ENCODE assay signal across 8 cellular contexts in the genomic region with DNA sequence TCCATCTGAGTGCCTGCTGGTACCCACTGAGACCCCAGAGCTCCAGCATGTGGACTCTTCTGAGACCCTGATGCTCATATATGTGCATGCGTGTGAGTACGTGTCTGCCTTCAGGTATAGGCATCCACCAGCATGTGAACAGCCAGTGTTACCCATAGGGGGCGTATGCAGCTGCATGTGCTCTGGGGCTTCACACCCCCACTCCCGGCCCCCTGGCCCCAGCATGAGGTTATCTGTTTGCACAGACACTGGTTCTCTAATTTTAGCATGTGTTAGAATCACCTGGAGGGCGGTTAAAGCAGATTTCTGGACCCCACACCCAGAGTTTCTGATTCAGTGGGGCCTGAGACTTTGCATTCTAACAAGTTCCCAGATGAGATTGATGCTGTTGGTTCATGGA. TPM values are rescaled to one million over a fixed set of nuclear protein-coding genes. Genes with fewer than 3 reads are reported as not detected.
A peak's percentile ranks its signal among the peaks of the same experiment; 100 is the strongest.
DNase-seq lines count a peak whose midpoint lies in the region; ATAC-seq and TF ChIP-seq lines count a peak whose summit lies in the region.

No MANE protein-coding gene starts in this region.

- H3K79me1 ChIP-seq in IMR-90 (ENCODE audit: low read depth in 1 of 2, low read length in 2 of 2) = no peaks in the 10 kb centered on the region

- H3K4me1 Mint-ChIP-seq in CD14-positive monocyte = no peaks in the 10 kb centered on the region
- H3K4me1 Mint-ChIP-seq in activated CD8-positive, alpha-beta memory T cell treated with anti-CD3 and anti-CD28 coated beads, Interleukin-2, amount 10 ng/mL, durations not matched to agents 7 days and 5 days = no peaks in the 10 kb centered on the region

- H3K36me3 ChIP-seq in IMR-90 (ENCODE audit: control insufficient read depth, insufficient read depth, low read length) (no peaks in the 10 kb centered on the region), uterus (no peaks in the 10 kb centered on the region)

- CTCF ChIA-PET in IMR-90 (lab: Yijun Ruan, JAX) = no interaction called here
- CTCF ChIA-PET in activated CD8-positive, alpha-beta memory T cell treated with anti-CD3 and anti-CD28 coated beads, Interleukin-2, amount 10 ng/mL, durations not matched to agents 7 days and 5 days (lab: Charles Lee) = interaction anchor here (0.7 to 1.9 kb wide), 4 partner anchors 9 to 173 kb away, joined by 3 to 8 read pairs (median 4); partner anchors contain the start of gene PARP16

- peaks cover 12% of the 10 kb centered on the region; the same call in 1 of the 2 replicates for H3K4me1 ChIP-seq in IMR-90 (ENCODE audit: control insufficient read depth, insufficient read depth, low read length)
- H3K4me1 ChIP-seq in uterus = peaks cover 0 to 4% of the 10 kb centered on the region in 2 donors

- no peak overlapping the region for H2BK15ac ChIP-seq in IMR-90 (ENCODE audit: low read depth, low read length)

- no peaks in the 10 kb centered on the region for H4K20me1 ChIP-seq in IMR-90 (ENCODE audit: insufficient read depth, low read length)

- H2AFZ ChIP-seq in IMR-90 (replicated peaks; ENCODE audit: low read length, poor library complexity) = no peak overlapping the region

- intact Hi-C loops in CD14-positive monocyte (cut with micrococcal nuclease) (no loop called here), IMR-90 (cut with micrococcal nuclease) (no loop called here), uterus (cut with DNase I; ENCODE audit: low total_unique reads) (no loop called here)

- TF ChIP-seq CTCF in CD14-positive monocyte (IDR thresholded peaks at IDR 0.05) = peak; percentile 39
- 0 out of 2 replicates have a peak, but pooled peaks have one; percentile 21 for TF ChIP-seq CTCF in IMR-90 (conservative IDR thresholded peaks at IDR 0.05; ENCODE audit: low read depth, low read length)
- TF ChIP-seq CTCF in uterus (IDR thresholded peaks at IDR 0.05) = peak in 1 of 4 experiments; percentile 13

- H3K4me3 Mint-ChIP-seq in CD14-positive monocyte = no peak overlapping the region
- no peak overlapping the region for H3K4me3 Mint-ChIP-seq in activated CD8-positive, alpha-beta memory T cell treated with anti-CD3 and anti-CD28 coated beads, Interleukin-2, amount 10 ng/mL, durations not matched to agents 7 days and 5 days

- peaks cover 20% of the 10 kb centered on the region for H3K27me3 ChIP-seq in IMR-90 (ENCODE audit: control insufficient read depth, insufficient read depth, low read length)
- no peaks in the 10 kb centered on the region for H3K27me3 ChIP-seq in uterus

- H3K56ac ChIP-seq in IMR-90 (ENCODE audit: extremely low read depth, insufficient read depth, low read length) = no peak overlapping the region

- no peak overlapping the region for H3K4ac ChIP-seq in IMR-90 (ENCODE audit: low read depth, low read length)

- peaks cover 0 to 3% (median 0%) of the 10 kb centered on the region in 7 donors for H3K9me3 Mint-ChIP-seq in CD14-positive monocyte
- H3K9me3 Mint-ChIP-seq in activated CD8-positive, alpha-beta memory T cell treated with anti-CD3 and anti-CD28 coated beads, Interleukin-2, amount 10 ng/mL, durations not matched to agents 7 days and 5 days (ENCODE audit: low read depth) = no peaks in the 10 kb centered on the region

- H3K18ac ChIP-seq in IMR-90 (ENCODE audit: low read depth, low read length) = no peak overlapping the region

- H4K5ac ChIP-seq in IMR-90 (ENCODE audit: low read depth, low read length) = no peak overlapping the region

- no peak overlapping the region for H4K8ac ChIP-seq in IMR-90 (ENCODE audit: low read depth in 2 of 2, low read length in 2 of 2)

- no peak overlapping the region for H3K27ac Mint-ChIP-seq in CD14-positive monocyte
- no peak overlapping the region for H3K27ac Mint-ChIP-seq in activated CD8-positive, alpha-beta memory T cell treated with anti-CD3 and anti-CD28 coated beads, Interleukin-2, amount 10 ng/mL, durations not matched to agents 7 days and 5 days

- no peaks in the 10 kb centered on the region for H3K36me3 Mint-ChIP-seq in CD14-positive monocyte
- H3K36me3 Mint-ChIP-seq in activated CD8-positive, alpha-beta memory T cell treated with anti-CD3 and anti-CD28 coated beads, Interleukin-2, amount 10 ng/mL, durations not matched to agents 7 days and 5 days = no peaks in the 10 kb centered on the region

- H3K9ac ChIP-seq in IMR-90 (ENCODE audit: low read depth, low read length) = no peak overlapping the region

- no peak overlapping the region for H2BK120ac ChIP-seq in IMR-90 (ENCODE audit: low read depth, low read length)

- no peak overlapping the region for H3K4me3 ChIP-seq in IMR-90 (ENCODE audit: insufficient read depth, low read depth, low read length)
- no peak overlapping the region for H3K4me3 ChIP-seq in uterus

- no peak for TF ChIP-seq POLR2A in IMR-90 (IDR thresholded peaks at IDR 0.05; ENCODE audit: low read depth, low read length)
- no peak for TF ChIP-seq POLR2A in uterus (IDR thresholded peaks at IDR 0.05)

- H3K4me2 ChIP-seq in IMR-90 (ENCODE audit: low read depth, low read length) = no peak overlapping the region

- in situ Hi-C loops in IMR-90 (cut with MboI; ENCODE audit: low sequenced_read_pairs) = no loop called here

- TF ChIP-seq RAD21 in IMR-90 (IDR thresholded peaks at IDR 0.05; ENCODE audit: low read length) = no peak

- POLR2A ChIA-PET in IMR-90 (lab: Charles Lee; ENCODE audit: unreplicated experiment) = no interaction called here

- no TSS peak for BruUV-seq in IMR-90 (replicated peaks; lab: Mats Ljungman, UMichigan)

- dilution Hi-C loops in IMR-90 (cut with HindIII; ENCODE audit: low sequenced_read_pairs, unreplicated experiment) = no loop called here

- H2BK5ac ChIP-seq in IMR-90 (ENCODE audit: low read depth, low read length, poor library complexity, severe bottlenecking) = no peak overlapping the region

- H3K27me3 Mint-ChIP-seq in CD14-positive monocyte (ENCODE audit: low read depth in 3 of 3) = peaks cover 0 to 5% (median 0%) of the 10 kb centered on the region in 3 donors
- H3K27me3 Mint-ChIP-seq in activated CD8-positive, alpha-beta memory T cell treated with anti-CD3 and anti-CD28 coated beads, Interleukin-2, amount 10 ng/mL, durations not matched to agents 7 days and 5 days = no peaks in the 10 kb centered on the region

- H2AK9ac ChIP-seq in IMR-90 (replicated peaks; ENCODE audit: low read depth, low read length, poor library complexity) = no peak overlapping the region

- H2AK5ac ChIP-seq in IMR-90 (ENCODE audit: low read depth, low read length) = no peak overlapping the region

- 93% methylated on average over 3 of the region's 5 CpGs; no CpG with 5 or more reads in 1 of the 2 experiments for WGBS in IMR-90 (ENCODE audit: extremely low coverage in 2 of 2, insufficient read length in 1 of 2), 2 experiments

- H3K14ac ChIP-seq in IMR-90 (replicated peaks; ENCODE audit: low read depth, low read length) = no peak overlapping the region

- H3K9me3 ChIP-seq in IMR-90 (ENCODE audit: control insufficient read depth, insufficient read depth, low read length) (no peaks in the 10 kb centered on the region), uterus (no peaks in the 10 kb centered on the region)

- ATAC-seq in IMR-90 (ENCODE audit: low read depth) (no peak), GM21367 (IDR thresholded peaks at IDR 0.05; ENCODE audit: unreplicated experiment) (no peak), HG03565 (IDR thresholded peaks at IDR 0.05; ENCODE audit: unreplicated experiment) (no peak)
- peak; percentile 47 for ATAC-seq in activated CD8-positive, alpha-beta memory T cell treated with anti-CD3 and anti-CD28 coated beads, Interleukin-2, amount 10 ng/mL, durations not matched to agents 7 days and 5 days

- H3K27ac ChIP-seq in IMR-90 (ENCODE audit: insufficient read depth, low read length) (0 out of 2 replicates have a peak overlapping the region, but pooled peaks have one; percentile 19), uterus (peak overlapping the region; percentile 54 to 70)

- no peak overlapping the region for H4K91ac ChIP-seq in IMR-90 (ENCODE audit: insufficient read depth, low read depth, low read length)

- DNase-seq in CD14-positive monocyte (ENCODE audit: low spot score) = no peak
- no peak for DNase-seq in IMR-90
- DNase-seq in activated CD8-positive, alpha-beta memory T cell treated with anti-CD3 and anti-CD28 coated beads, Interleukin-2, amount 10 ng/mL, durations not matched to agents 7 days and 5 days = peak; percentile 60
- DNase-seq in left kidney (ENCODE audit: low read depth, low spot score) = peak; percentile 52
- no peak for DNase-seq in uterus
- no peak for DNase-seq in NCI-H510A (lab: John Stamatoyannopoulos, UW)

- no peak overlapping the region for H2BK20ac ChIP-seq in IMR-90 (ENCODE audit: low read depth, low read length)

- H3K23ac ChIP-seq in IMR-90 (ENCODE audit: low read depth, low read length) = no peak overlapping the region

- H3K9me1 ChIP-seq in IMR-90 (ENCODE audit: insufficient read depth, low read length) = no peaks in the 10 kb centered on the region

TF ChIP-seq in IMR-90, 13 proteins besides CTCF, POLR2A, EP300 and RAD21 (continues in another document):
- TF ChIP-seq CHD1 (IDR thresholded peaks at IDR 0.05; ENCODE audit: low read depth, low read length) = no peak
- no peak for TF ChIP-seq CEBPB (IDR thresholded peaks at IDR 0.05; ENCODE audit: low read depth, low read length)
- TF ChIP-seq SMC3 (IDR thresholded peaks at IDR 0.05; ENCODE audit: low read depth, low read length) = no peak
- TF ChIP-seq, protein P1, sequence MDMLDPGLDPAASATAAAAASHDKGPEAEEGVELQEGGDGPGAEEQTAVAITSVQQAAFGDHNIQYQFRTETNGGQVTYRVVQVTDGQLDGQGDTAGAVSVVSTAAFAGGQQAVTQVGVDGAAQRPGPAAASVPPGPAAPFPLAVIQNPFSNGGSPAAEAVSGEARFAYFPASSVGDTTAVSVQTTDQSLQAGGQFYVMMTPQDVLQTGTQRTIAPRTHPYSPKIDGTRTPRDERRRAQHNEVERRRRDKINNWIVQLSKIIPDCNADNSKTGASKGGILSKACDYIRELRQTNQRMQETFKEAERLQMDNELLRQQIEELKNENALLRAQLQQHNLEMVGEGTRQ (IDR thresholded peaks at IDR 0.05; ENCODE audit: low read depth, low read length) = no peak

RNA-seq across cellular contexts. Expression of gene CILP, which starts 0.8 kb away (rescaled TPM):
- not detected for polyA plus RNA-seq in CD14-positive monocyte
- under 0.01 TPM in 1 of 2 replicates, not detected in the other for total RNA-seq in IMR-90 (2012; rRNA removed)
- polyA plus RNA-seq in IMR-90 (2012; rRNA removed) = 0.01 and 0.02 TPM in 2 replicates
- polyA plus RNA-seq in IMR-90 (2012; cell fraction: cytosol; rRNA removed) = 0.04 TPM in 1 of 2 replicates, not detected in the other
- 0.11 and 0.14 TPM in 2 replicates for polyA plus RNA-seq in IMR-90 (2012; cell fraction: nucleus; rRNA removed; ENCODE audit: low replicate concordance)
- under 1 TPM in 1 of 2 experiments, not detected in 1; 0.05 TPM for total RNA-seq in activated CD8-positive, alpha-beta memory T cell treated with anti-CD3 and anti-CD28 coated beads, Interleukin-2, amount 10 ng/mL, durations not matched to agents 7 days and 5 days
- total RNA-seq in uterus = 10 to 100 TPM; 10.5 to 22.5 (median 14.4) TPM

RNA-seq across cellular contexts. Expression of gene CLPX, which starts 27.0 kb away (rescaled TPM):
- polyA plus RNA-seq in CD14-positive monocyte (10 to 100 TPM; 20.0 to 24.9 TPM), IMR-90 (2012; rRNA removed) (21.5 and 26.9 TPM in 2 replicates)
- total RNA-seq in IMR-90 (2012; rRNA removed) (25.8 and 29.4 TPM in 2 replicates), uterus (10 to 100 TPM; 21.0 to 85.2 (median 51.8) TPM)
- 2.4 and 4.8 TPM in 2 replicates for polyA plus RNA-seq in IMR-90 (2012; cell fraction: cytosol; rRNA removed)
- polyA plus RNA-seq in IMR-90 (2012; cell fraction: nucleus; rRNA removed; ENCODE audit: low replicate concordance) = 5.0 and 16.3 TPM in 2 replicates
- 10 to 100 TPM; 46.8 to 58.8 TPM for total RNA-seq in activated CD8-positive, alpha-beta memory T cell treated with anti-CD3 and anti-CD28 coated beads, Interleukin-2, amount 10 ng/mL, durations not matched to agents 7 days and 5 days

Comparison
In these comparisons a context has a peak if more than half of its experiments do, and no peak if none do; other contexts are left out.
1. DNase-seq: peak in activated CD8-positive, alpha-beta memory T cell treated with anti-CD3 and anti-CD28 coated beads, Interleukin-2, amount 10 ng/mL, durations not matched to agents 7 days and 5 days (single experiment) and left kidney (single experiment); none in CD14-positive monocyte (single experiment), IMR-90 (single experiment), uterus (0 of 2) and NCI-H510A (single experiment).
2. RNA of gene CILP, which starts 0.8 kb away (total RNA-seq): 10.5 to 22.5 TPM in uterus; 0.05 TPM in activated CD8-positive, alpha-beta memory T cell treated with anti-CD3 and anti-CD28 coated beads, Interleukin-2, amount 10 ng/mL, durations not matched to agents 7 days and 5 days and under 0.01 TPM in IMR-90; every median in the first group is over 10 times any median in the second.